ENCODE assay signal across 8 cellular contexts in the genomic region with DNA sequence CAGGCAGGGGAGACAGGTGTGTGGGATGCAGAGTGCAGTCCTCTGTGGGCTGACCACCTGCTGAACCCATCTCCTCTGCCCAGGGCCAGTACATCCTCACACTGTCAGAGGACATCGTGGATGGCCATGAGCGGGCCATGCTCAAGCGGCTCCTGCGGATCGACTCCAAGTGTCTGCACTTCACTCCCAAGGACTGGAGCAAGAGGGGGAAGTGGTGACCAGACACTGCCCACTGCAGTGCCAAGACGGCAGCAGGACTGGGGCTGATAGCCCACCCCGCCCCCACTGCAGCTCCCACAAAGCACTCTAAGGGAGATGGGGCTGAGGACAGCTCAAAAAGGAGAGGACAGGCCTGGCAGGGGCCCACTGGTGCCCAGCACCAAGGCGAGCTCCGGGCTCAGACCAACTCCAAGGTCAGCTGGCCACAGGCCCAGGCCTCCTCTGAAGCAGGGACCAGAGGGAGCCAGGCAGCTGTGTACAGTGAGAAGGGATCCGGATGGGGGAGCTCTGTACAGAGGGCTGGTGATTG. TPM values are rescaled to one million over a fixed set of nuclear protein-coding genes. Genes with fewer than 3 reads are reported as not detected.
DNase-seq lines count a peak whose midpoint lies in the region; ATAC-seq and TF ChIP-seq lines count a peak whose summit lies in the region.

No MANE protein-coding gene starts in this region.

- intact Hi-C loops in uterus (cut with DNase I; ENCODE audit: low total_unique reads) = no loop called here

- H3K4me1 ChIP-seq in HAP-1 = peaks cover 6% of the 10 kb centered on the region
- H3K4me1 ChIP-seq in skeletal muscle satellite cell (ENCODE audit: control insufficient read depth, insufficient read depth, low read length) = peaks cover 19% of the 10 kb centered on the region
- peaks cover 0 to 8% of the 10 kb centered on the region in 2 donors for H3K4me1 ChIP-seq in uterus

- peak overlapping the region; percentile 83 to 86 for H3K27ac Mint-ChIP-seq in T-cell

- H3K4me2 ChIP-seq in skeletal muscle satellite cell (ENCODE audit: low read length) = peak overlapping the region; percentile 91

- DNase-seq in HAP-1 (ENCODE audit: low spot score in 2 of 2) (peak in 1 of 2 experiments; percentile 42), T-cell (no peak), fibroblast of villous mesenchyme (ENCODE audit: low read depth) (peak; percentile 11), uterus (no peak), NCI-H146 treated with DMSO at 0.1 percent for 48 hours (lab: John Stamatoyannopoulos, UW; ENCODE audit: unreplicated experiment) (no peak)

- H3K9ac ChIP-seq in skeletal muscle satellite cell (ENCODE audit: low read depth, low read length) = peak overlapping the region; percentile 84

- peaks cover 32% of the 10 kb centered on the region for H3K36me3 Mint-ChIP-seq in T-cell

- H3K4me3 ChIP-seq in HAP-1 (peak overlapping the region; percentile 67), fibroblast of villous mesenchyme (ENCODE audit: low read depth, low read length) (peak overlapping the region; percentile 81), skeletal muscle satellite cell (ENCODE audit: low read length) (peak overlapping the region; percentile 78), uterus (no peak overlapping the region)

- H3K27me3 Mint-ChIP-seq in T-cell = no peaks in the 10 kb centered on the region

- POLR2A ChIA-PET in T-cell (lab: Charles Lee) = no interaction called here

- H3K9me3 Mint-ChIP-seq in T-cell = no peaks in the 10 kb centered on the region

- no peak for TF ChIP-seq POLR2A in uterus (IDR thresholded peaks at IDR 0.05)

- H3K9me3 ChIP-seq in HAP-1 = no peaks in the 10 kb centered on the region
- H3K9me3 ChIP-seq in skeletal muscle satellite cell (replicated peaks; ENCODE audit: low read length) = no peaks in the 10 kb centered on the region
- H3K9me3 ChIP-seq in uterus = no peaks in the 10 kb centered on the region

- no peaks in the 10 kb centered on the region for H3K27me3 ChIP-seq in HAP-1 (ENCODE audit: low read depth)
- no peaks in the 10 kb centered on the region for H3K27me3 ChIP-seq in skeletal muscle satellite cell (ENCODE audit: control insufficient read depth, insufficient read depth, low read length)
- H3K27me3 ChIP-seq in uterus = no peaks in the 10 kb centered on the region

- H3K36me3 ChIP-seq in HAP-1 (replicated peaks) = peaks cover 62% of the 10 kb centered on the region
- H3K36me3 ChIP-seq in skeletal muscle satellite cell (ENCODE audit: insufficient read depth, low read length) = peaks cover 45% of the 10 kb centered on the region
- no peaks in the 10 kb centered on the region for H3K36me3 ChIP-seq in uterus

- no peak for TF ChIP-seq CTCF in fibroblast of villous mesenchyme (IDR thresholded peaks at IDR 0.05; ENCODE audit: insufficient read depth, low read depth, low read length)
- no peak for TF ChIP-seq CTCF in uterus (IDR thresholded peaks at IDR 0.05)

- in situ Hi-C loops in HAP-1 (cut with MboI; ENCODE audit: low sequenced_read_pairs) = no loop called here

- CTCF ChIA-PET in T-cell (lab: Charles Lee) = interaction anchor here (0.5 to 0.6 kb wide), 2 partner anchors 10 to 870 kb away, joined by 3 read pairs; no protein-coding TSS in a partner anchor

- peaks cover 41 to 44% (median 42%) of the 10 kb centered on the region in 3 donors for H3K4me1 Mint-ChIP-seq in T-cell

- no peak overlapping the region for H3K27ac ChIP-seq in uterus

- ATAC-seq in T-cell (replicated peaks in 1 of 4) = no peak
- ATAC-seq in HG02870 (IDR thresholded peaks at IDR 0.05; ENCODE audit: unreplicated experiment) = no peak
- no peak for ATAC-seq in GM21360 (IDR thresholded peaks at IDR 0.05; ENCODE audit: unreplicated experiment)

- peak overlapping the region; percentile 87 to 93 (median 90) for H3K4me3 Mint-ChIP-seq in T-cell

RNA-seq across cellular contexts. Expression of a gene that starts 1.6 kb away (rescaled TPM):
- 10 to 100 TPM; 35.8 to 77.4 (median 70.7) TPM for total RNA-seq in T-cell
- total RNA-seq in fibroblast of villous mesenchyme = 41.5 and 44.1 TPM in 2 replicates
- 53.7 and 64.7 TPM in 2 replicates for total RNA-seq in skeletal muscle satellite cell (2012; rRNA removed)
- total RNA-seq in uterus = 100 to 1,000 TPM in 1 of 4 donors, 10 to 100 TPM in 3; 35.2 to 107 (median 65.4) TPM

RNA-seq across cellular contexts. Expression of a gene that starts 7.0 kb away (rescaled TPM):
- total RNA-seq in T-cell (100 to 1,000 TPM in 4 of 5 donors, 10 to 100 TPM in 1; 99.9 to 111 (median 104) TPM), fibroblast of villous mesenchyme (33.2 and 42.2 TPM in 2 replicates), uterus (100 to 1,000 TPM in 2 of 4 donors, 10 to 100 TPM in 2; 37.1 to 113 (median 81.5) TPM)
- 23.8 and 27.1 TPM in 2 replicates for total RNA-seq in skeletal muscle satellite cell (2012; rRNA removed)

RNA-seq across cellular contexts. Expression of a gene that starts 56.3 kb away (rescaled TPM):
- total RNA-seq in T-cell = 100 to 1,000 TPM; 155 to 302 (median 172) TPM
- 22.2 and 24.2 TPM in 2 replicates for total RNA-seq in fibroblast of villous mesenchyme
- total RNA-seq in skeletal muscle satellite cell (2012; rRNA removed) = 18.0 and 25.6 TPM in 2 replicates
- total RNA-seq in uterus = 10 to 100 TPM in 3 of 4 donors, 1 to 10 TPM in 1; 6.7 to 97.1 (median 36.5) TPM

Comparison
In these comparisons a context has a peak if more than half of its experiments do, and no peak if none do; other contexts are left out.
1. H3K4me3 ChIP-seq: peak in HAP-1 (single experiment), fibroblast of villous mesenchyme (single experiment) and skeletal muscle satellite cell (single experiment); none in uterus (0 of 2).